ENCODE assay signal across 1 cellular context in genomic region chr6:32255212-32256153, GRCh38.
TF ChIP-seq lines count a peak whose summit lies in the region.

No MANE protein-coding gene starts in this region.

TF ChIP-seq in K562, 482 proteins besides CTCF, POLR2A, EP300 and RAD21 (continued from another document and continues in another):
- TF ChIP-seq, protein P1, sequence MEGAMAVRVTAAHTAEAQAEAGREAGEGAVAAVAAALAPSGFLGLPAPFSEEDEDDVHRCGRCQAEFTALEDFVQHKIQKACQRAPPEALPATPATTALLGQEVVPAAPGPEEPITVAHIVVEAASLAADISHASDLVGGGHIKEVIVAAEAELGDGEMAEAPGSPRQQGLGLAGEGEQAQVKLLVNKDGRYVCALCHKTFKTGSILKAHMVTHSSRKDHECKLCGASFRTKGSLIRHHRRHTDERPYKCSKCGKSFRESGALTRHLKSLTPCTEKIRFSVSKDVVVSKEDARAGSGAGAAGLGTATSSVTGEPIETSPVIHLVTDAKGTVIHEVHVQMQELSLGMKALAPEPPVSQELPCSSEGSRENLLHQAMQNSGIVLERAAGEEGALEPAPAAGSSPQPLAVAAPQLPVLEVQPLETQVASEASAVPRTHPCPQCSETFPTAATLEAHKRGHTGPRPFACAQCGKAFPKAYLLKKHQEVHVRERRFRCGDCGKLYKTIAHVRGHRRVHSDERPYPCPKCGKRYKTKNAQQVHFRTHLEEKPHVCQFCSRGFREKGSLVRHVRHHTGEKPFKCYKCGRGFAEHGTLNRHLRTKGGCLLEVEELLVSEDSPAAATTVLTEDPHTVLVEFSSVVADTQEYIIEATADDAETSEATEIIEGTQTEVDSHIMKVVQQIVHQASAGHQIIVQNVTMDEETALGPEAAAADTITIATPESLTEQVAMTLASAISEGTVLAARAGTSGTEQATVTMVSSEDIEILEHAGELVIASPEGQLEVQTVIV (CRISPR knock-in tag; IDR thresholded peaks at IDR 0.05; ENCODE audit: borderline replicate concordance): no peak
- TF ChIP-seq ZNF140 (CRISPR knock-in tag; IDR thresholded peaks at IDR 0.05): no peak
- TF ChIP-seq SMARCC2 (IDR thresholded peaks at IDR 0.05; ENCODE audit: low read depth): no peak
- no peak for TF ChIP-seq NCOA2 (IDR thresholded peaks at IDR 0.05; ENCODE audit: partially characterized antibody in 2 of 2)
- no peak for TF ChIP-seq CBFA2T2 (conservative IDR thresholded peaks at IDR 0.05)
- TF ChIP-seq ETS2 (tag; IDR thresholded peaks at IDR 0.05; ENCODE audit: borderline replicate concordance, poor library complexity, severe bottlenecking): no peak
- no peak for TF ChIP-seq SIN3B (IDR thresholded peaks at IDR 0.05; ENCODE audit: low read depth)
- TF ChIP-seq, protein P2, sequence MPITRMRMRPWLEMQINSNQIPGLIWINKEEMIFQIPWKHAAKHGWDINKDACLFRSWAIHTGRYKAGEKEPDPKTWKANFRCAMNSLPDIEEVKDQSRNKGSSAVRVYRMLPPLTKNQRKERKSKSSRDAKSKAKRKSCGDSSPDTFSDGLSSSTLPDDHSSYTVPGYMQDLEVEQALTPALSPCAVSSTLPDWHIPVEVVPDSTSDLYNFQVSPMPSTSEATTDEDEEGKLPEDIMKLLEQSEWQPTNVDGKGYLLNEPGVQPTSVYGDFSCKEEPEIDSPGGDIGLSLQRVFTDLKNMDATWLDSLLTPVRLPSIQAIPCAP (CRISPR knock-in tag; IDR thresholded peaks at IDR 0.05; ENCODE audit: borderline replicate concordance): no peak
- TF ChIP-seq DACH1 (IDR thresholded peaks at IDR 0.05; ENCODE audit: partially characterized antibody): no peak
- TF ChIP-seq ETS1 (conservative IDR thresholded peaks at IDR 0.05; ENCODE audit: control insufficient read depth, low read depth, low read length): peak; percentile 12; the same call in 1 of the 2 replicates
- no peak for TF ChIP-seq ESRRA (IDR thresholded peaks at IDR 0.05; ENCODE audit: borderline replicate concordance, low read depth)
- no peak for TF ChIP-seq GATAD2A (IDR thresholded peaks at IDR 0.05)
- no peak for TF ChIP-seq E2F8 (IDR thresholded peaks at IDR 0.05; ENCODE audit: low read depth, partially characterized antibody)
- no peak for TF ChIP-seq FOXP4 (CRISPR knock-in tag; IDR thresholded peaks at IDR 0.05; ENCODE audit: borderline replicate concordance)
- no peak for TF ChIP-seq ZNF707 (CRISPR knock-in tag; conservative IDR thresholded peaks at IDR 0.05)
- TF ChIP-seq PURB (CRISPR knock-in tag; IDR thresholded peaks at IDR 0.05; ENCODE audit: low read depth): no peak
- TF ChIP-seq, protein P3, sequence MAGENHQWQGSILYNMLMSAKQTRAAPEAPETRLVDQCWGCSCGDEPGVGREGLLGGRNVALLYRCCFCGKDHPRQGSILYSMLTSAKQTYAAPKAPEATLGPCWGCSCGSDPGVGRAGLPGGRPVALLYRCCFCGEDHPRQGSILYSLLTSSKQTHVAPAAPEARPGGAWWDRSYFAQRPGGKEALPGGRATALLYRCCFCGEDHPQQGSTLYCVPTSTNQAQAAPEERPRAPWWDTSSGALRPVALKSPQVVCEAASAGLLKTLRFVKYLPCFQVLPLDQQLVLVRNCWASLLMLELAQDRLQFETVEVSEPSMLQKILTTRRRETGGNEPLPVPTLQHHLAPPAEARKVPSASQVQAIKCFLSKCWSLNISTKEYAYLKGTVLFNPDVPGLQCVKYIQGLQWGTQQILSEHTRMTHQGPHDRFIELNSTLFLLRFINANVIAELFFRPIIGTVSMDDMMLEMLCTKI (IDR thresholded peaks at IDR 0.05; ENCODE audit: partially characterized antibody): no peak
- no peak for TF ChIP-seq HNRNPL (IDR thresholded peaks at IDR 0.05; ENCODE audit: low read depth, low read length)
- peak; percentile 45; the same call in 1 of the 2 replicates for TF ChIP-seq ZNF511 (CRISPR knock-in tag; IDR thresholded peaks at IDR 0.05)
- no peak for TF ChIP-seq SMAD2 (IDR thresholded peaks at IDR 0.05; ENCODE audit: low read depth, low read length)
- TF ChIP-seq ZNF639 (CRISPR knock-in tag; conservative IDR thresholded peaks at IDR 0.05 in 1 of 2, IDR thresholded peaks at IDR 0.05 in 1 of 2): peak in 1 of 2 experiments; percentile 45; a peak in 1 of 4 replicates
- TF ChIP-seq, protein P4, sequence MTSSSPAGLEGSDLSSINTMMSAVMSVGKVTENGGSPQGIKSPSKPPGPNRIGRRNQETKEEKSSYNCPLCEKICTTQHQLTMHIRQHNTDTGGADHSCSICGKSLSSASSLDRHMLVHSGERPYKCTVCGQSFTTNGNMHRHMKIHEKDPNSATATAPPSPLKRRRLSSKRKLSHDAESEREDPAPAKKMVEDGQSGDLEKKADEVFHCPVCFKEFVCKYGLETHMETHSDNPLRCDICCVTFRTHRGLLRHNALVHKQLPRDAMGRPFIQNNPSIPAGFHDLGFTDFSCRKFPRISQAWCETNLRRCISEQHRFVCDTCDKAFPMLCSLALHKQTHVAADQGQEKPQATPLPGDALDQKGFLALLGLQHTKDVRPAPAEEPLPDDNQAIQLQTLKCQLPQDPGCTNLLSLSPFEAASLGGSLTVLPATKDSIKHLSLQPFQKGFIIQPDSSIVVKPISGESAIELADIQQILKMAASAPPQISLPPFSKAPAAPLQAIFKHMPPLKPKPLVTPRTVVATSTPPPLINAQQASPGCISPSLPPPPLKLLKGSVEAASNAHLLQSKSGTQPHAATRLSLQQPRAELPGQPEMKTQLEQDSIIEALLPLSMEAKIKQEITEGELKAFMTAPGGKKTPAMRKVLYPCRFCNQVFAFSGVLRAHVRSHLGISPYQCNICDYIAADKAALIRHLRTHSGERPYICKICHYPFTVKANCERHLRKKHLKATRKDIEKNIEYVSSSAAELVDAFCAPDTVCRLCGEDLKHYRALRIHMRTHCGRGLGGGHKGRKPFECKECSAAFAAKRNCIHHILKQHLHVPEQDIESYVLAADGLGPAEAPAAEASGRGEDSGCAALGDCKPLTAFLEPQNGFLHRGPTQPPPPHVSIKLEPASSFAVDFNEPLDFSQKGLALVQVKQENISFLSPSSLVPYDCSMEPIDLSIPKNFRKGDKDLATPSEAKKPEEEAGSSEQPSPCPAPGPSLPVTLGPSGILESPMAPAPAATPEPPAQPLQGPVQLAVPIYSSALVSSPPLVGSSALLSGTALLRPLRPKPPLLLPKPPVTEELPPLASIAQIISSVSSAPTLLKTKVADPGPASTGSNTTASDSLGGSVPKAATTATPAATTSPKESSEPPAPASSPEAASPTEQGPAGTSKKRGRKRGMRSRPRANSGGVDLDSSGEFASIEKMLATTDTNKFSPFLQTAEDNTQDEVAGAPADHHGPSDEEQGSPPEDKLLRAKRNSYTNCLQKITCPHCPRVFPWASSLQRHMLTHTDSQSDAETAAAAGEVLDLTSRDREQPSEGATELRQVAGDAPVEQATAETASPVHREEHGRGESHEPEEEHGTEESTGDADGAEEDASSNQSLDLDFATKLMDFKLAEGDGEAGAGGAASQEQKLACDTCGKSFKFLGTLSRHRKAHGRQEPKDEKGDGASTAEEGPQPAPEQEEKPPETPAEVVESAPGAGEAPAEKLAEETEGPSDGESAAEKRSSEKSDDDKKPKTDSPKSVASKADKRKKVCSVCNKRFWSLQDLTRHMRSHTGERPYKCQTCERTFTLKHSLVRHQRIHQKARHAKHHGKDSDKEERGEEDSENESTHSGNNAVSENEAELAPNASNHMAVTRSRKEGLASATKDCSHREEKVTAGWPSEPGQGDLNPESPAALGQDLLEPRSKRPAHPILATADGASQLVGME (CRISPR knock-in tag; IDR thresholded peaks at IDR 0.05): no peak
- TF ChIP-seq ELF2 (CRISPR knock-in tag; IDR thresholded peaks at IDR 0.05): no peak
- TF ChIP-seq VEZF1 (CRISPR knock-in tag; IDR thresholded peaks at IDR 0.05): peak; percentile 48; the same call in 1 of the 2 replicates
- no peak for TF ChIP-seq ZNF224 (CRISPR knock-in tag; IDR thresholded peaks at IDR 0.05)
- TF ChIP-seq SREBF1 (IDR thresholded peaks at IDR 0.05; ENCODE audit: borderline replicate concordance, low read depth, low read length): no peak
- TF ChIP-seq ZNF354B (CRISPR knock-in tag; IDR thresholded peaks at IDR 0.05): no peak
- 0 out of 2 replicates have a peak, but pooled peaks have one; percentile 33 for TF ChIP-seq SP1 (CRISPR knock-in tag; IDR thresholded peaks at IDR 0.05)
- no peak for TF ChIP-seq ZNF785 (CRISPR knock-in tag; IDR thresholded peaks at IDR 0.05)
- no peak; the same call in 1 of the 2 replicates for TF ChIP-seq MTA3 (IDR thresholded peaks at IDR 0.05; ENCODE audit: borderline replicate concordance)
- TF ChIP-seq ZNF445 (CRISPR knock-in tag; IDR thresholded peaks at IDR 0.05; ENCODE audit: low read depth): no peak
- TF ChIP-seq USF2 (CRISPR knock-in tag; IDR thresholded peaks at IDR 0.05): no peak
- no peak for TF ChIP-seq NFIX (CRISPR knock-in tag; IDR thresholded peaks at IDR 0.05; ENCODE audit: low read depth)
- no peak for TF ChIP-seq FOXJ3 (CRISPR knock-in tag; IDR thresholded peaks at IDR 0.05)
- no peak for TF ChIP-seq TAF1 (IDR thresholded peaks at IDR 0.05; ENCODE audit: control insufficient read depth, extremely low read depth, insufficient read depth, low read length, severe bottlenecking)
